Comparison of ENCODE assay signal across 23 cellular contexts in the genomic region with DNA sequence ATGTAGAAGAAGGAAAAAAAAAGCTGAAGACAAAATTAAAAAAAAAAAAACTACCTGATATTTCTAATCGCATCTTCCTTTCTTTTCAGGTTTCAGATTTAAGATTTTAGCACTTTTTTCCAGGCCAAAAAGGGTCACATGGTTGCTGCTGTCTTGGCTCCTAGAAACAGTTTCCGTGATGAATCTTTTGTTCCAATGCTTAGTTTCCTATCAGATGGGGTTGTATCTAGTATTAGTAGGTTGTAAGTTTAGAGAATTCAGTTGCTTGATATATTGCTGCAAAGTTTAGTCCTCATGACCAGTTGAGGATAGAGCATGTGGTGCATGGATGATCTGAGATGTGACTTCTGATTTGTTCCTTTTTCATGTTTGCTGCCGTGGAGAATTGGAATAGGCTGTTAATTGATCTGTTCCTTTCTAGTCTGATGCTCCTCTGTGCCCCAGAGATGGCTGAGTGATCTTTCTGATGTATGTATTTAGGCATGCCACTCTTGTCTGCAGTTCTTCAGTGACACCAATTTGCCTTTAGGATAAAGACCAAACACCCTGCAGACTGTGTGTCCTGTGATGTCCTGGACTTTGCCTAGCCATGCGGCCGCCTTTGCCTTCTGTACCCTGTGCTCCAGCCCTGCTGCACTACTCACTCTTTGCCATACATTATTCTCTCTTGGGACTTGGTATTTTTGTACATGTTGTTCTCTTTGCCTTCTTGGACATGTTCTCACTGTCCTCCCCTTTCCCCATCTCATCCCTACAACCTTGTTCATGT.
DNase-seq lines count a peak whose midpoint lies in the region; ATAC-seq and TF ChIP-seq lines count a peak whose summit lies in the region.
"Had no signal": no experiment of that assay in that cellular context is flagged by ENCODE, and none has a peak within 500 bp of the region (broad histone marks: within the 10 kb centered on the region; RNA-seq: fewer than 3 reads in every experiment).

No MANE protein-coding gene starts in this region.

- no peak overlapping the region for H3K4me3 Mint-ChIP-seq in stimulated activated naive CD8-positive, alpha-beta T cell treated with anti-CD3 and anti-CD28 coated beads, Interleukin-15, amount 100 ng/mL, for 72 hours
- H3K4me3 Mint-ChIP-seq in neural crest cell, result no peak overlapping the region
- no peak overlapping the region for H3K4me3 Mint-ChIP-seq in CD4-positive, alpha-beta T cell
- no peak overlapping the region for H3K4me3 Mint-ChIP-seq in stimulated activated effector memory CD8-positive, alpha-beta T cell treated with anti-CD3 and anti-CD28 coated beads, Interleukin-12 subunit alpha, Interleukin-12 subunit beta, amount 100 ng/mL, for 72 hours
- H3K4me3 Mint-ChIP-seq: CD8-positive, alpha-beta T cell; HFFc6 had no signal

- no peaks in the 10 kb centered on the region for H3K9me3 ChIP-seq in CD4-positive, alpha-beta T cell (ENCODE audit: control insufficient read depth, low read length)

- no peaks in the 10 kb centered on the region for H3K27me3 ChIP-seq in CD4-positive, alpha-beta T cell (ENCODE audit: control insufficient read depth, insufficient read depth, low read length)
- H3K27me3 ChIP-seq: BLaER1 treated with 17β-estradiol and CSF1 and Interleukin-3, amounts not matched to agents 10 nM and 100 nM had no signal

- H3K27ac ChIP-seq in CD4-positive, alpha-beta T cell (ENCODE audit: low read depth, low read length), result no peak overlapping the region
- H3K27ac ChIP-seq: BLaER1 treated with 17β-estradiol and CSF1 and Interleukin-3, amounts not matched to agents 10 nM and 100 nM had no signal

- CTCF ChIA-PET in CD4-positive, alpha-beta T cell (lab: Charles Lee), result no interaction called here

- TF ChIP-seq CTCF in neural crest cell (conservative IDR thresholded peaks at IDR 0.05), result no peak
- no peak for TF ChIP-seq CTCF in CD4-positive, alpha-beta T cell (IDR thresholded peaks at IDR 0.05)

- intact Hi-C loops in CD4-positive, alpha-beta T cell (cut with DNase I, micrococcal nuclease), result no loop called here

- peaks cover 3% of the 10 kb centered on the region for H3K36me3 Mint-ChIP-seq in neural crest cell (ENCODE audit: low read depth)
- H3K36me3 Mint-ChIP-seq in CD4-positive, alpha-beta T cell (ENCODE audit: low read depth), result no peaks in the 10 kb centered on the region
- H3K36me3 Mint-ChIP-seq in stimulated activated effector memory CD8-positive, alpha-beta T cell treated with anti-CD3 and anti-CD28 coated beads, Interleukin-12 subunit alpha, Interleukin-12 subunit beta, amount 100 ng/mL, for 72 hours, result no peaks in the 10 kb centered on the region
- H3K36me3 Mint-ChIP-seq: CD8-positive, alpha-beta T cell had no signal

- H3K9me3 Mint-ChIP-seq in stimulated activated naive CD8-positive, alpha-beta T cell treated with anti-CD3 and anti-CD28 coated beads, Interleukin-15, amount 100 ng/mL, for 72 hours, result no peaks in the 10 kb centered on the region
- no peaks in the 10 kb centered on the region for H3K9me3 Mint-ChIP-seq in neural crest cell
- no peaks in the 10 kb centered on the region for H3K9me3 Mint-ChIP-seq in CD4-positive, alpha-beta T cell
- H3K9me3 Mint-ChIP-seq in stimulated activated effector memory CD8-positive, alpha-beta T cell treated with anti-CD3 and anti-CD28 coated beads, Interleukin-12 subunit alpha, Interleukin-12 subunit beta, amount 100 ng/mL, for 72 hours, result no peaks in the 10 kb centered on the region
- H3K9me3 Mint-ChIP-seq: CD8-positive, alpha-beta T cell; HFFc6 had no signal

- H3K4me1 Mint-ChIP-seq in stimulated activated naive CD8-positive, alpha-beta T cell treated with anti-CD3 and anti-CD28 coated beads, Interleukin-15, amount 100 ng/mL, for 72 hours, result peaks cover 40% of the 10 kb centered on the region
- peaks cover 10% of the 10 kb centered on the region for H3K4me1 Mint-ChIP-seq in neural crest cell
- H3K4me1 Mint-ChIP-seq in CD4-positive, alpha-beta T cell (ENCODE audit: low read depth), result peaks cover 6% of the 10 kb centered on the region
- no peaks in the 10 kb centered on the region for H3K4me1 Mint-ChIP-seq in stimulated activated effector memory CD8-positive, alpha-beta T cell treated with anti-CD3 and anti-CD28 coated beads, Interleukin-12 subunit alpha, Interleukin-12 subunit beta, amount 100 ng/mL, for 72 hours

- peak overlapping the region in 1 of 2 donors; percentile 44 for H3K27ac Mint-ChIP-seq in stimulated activated naive CD8-positive, alpha-beta T cell treated with anti-CD3 and anti-CD28 coated beads, Interleukin-15, amount 100 ng/mL, for 72 hours
- H3K27ac Mint-ChIP-seq in neural crest cell (ENCODE audit: unreplicated experiment), result peak overlapping the region; percentile 36
- H3K27ac Mint-ChIP-seq in CD4-positive, alpha-beta T cell, result no peak overlapping the region
- no peak overlapping the region for H3K27ac Mint-ChIP-seq in stimulated activated effector memory CD8-positive, alpha-beta T cell treated with anti-CD3 and anti-CD28 coated beads, Interleukin-12 subunit alpha, Interleukin-12 subunit beta, amount 100 ng/mL, for 72 hours
- H3K27ac Mint-ChIP-seq: CD8-positive, alpha-beta T cell; HFFc6 had no signal

- POLR2A ChIA-PET in CD4-positive, alpha-beta T cell (lab: Charles Lee), result no interaction called here

- ATAC-seq in stimulated activated naive CD8-positive, alpha-beta T cell treated with anti-CD3 and anti-CD28 coated beads, Interleukin-15, Interleukin-2, amounts not matched to agents 100 U/mL and 50 U/mL, for 24 hours, result peak; percentile 59
- ATAC-seq in stimulated activated naive CD8-positive, alpha-beta T cell treated with anti-CD3 and anti-CD28 coated beads, Interleukin-15, amount 100 ng/mL, for 72 hours, result no peak
- ATAC-seq in CD4-positive, alpha-beta T cell (ENCODE audit: poor library complexity), result no peak
- ATAC-seq in stimulated activated effector memory CD8-positive, alpha-beta T cell treated with anti-CD3 and anti-CD28 coated beads, Interleukin-12 subunit alpha, Interleukin-12 subunit beta, amount 100 ng/mL, for 72 hours, result no peak
- ATAC-seq: CD8-positive, alpha-beta T cell; K562 had no signal

- DNase-seq in stimulated activated naive CD8-positive, alpha-beta T cell treated with anti-CD3 and anti-CD28 coated beads, Interleukin-15, Interleukin-2, amounts not matched to agents 100 U/mL and 50 U/mL, for 24 hours, result no peak
- no peak for DNase-seq in stimulated activated naive CD8-positive, alpha-beta T cell treated with anti-CD3 and anti-CD28 coated beads, Interleukin-15, amount 100 ng/mL, for 72 hours
- DNase-seq in dermis microvascular lymphatic vessel endothelial cell (ENCODE audit: low read depth in 2 of 2), result peak; percentile 9 to 12
- DNase-seq in neural crest cell (ENCODE audit: low read depth, low spot score), result no peak
- DNase-seq in CD4-positive, alpha-beta T cell, result no peak
- DNase-seq in stimulated activated effector memory CD8-positive, alpha-beta T cell treated with anti-CD3 and anti-CD28 coated beads, Interleukin-12 subunit alpha, Interleukin-12 subunit beta, amount 100 ng/mL, for 72 hours (ENCODE audit: low spot score in 2 of 2), result no peak
- DNase-seq in MV-4-11 (lab: John Stamatoyannopoulos, UW), result no peak
- no peak for DNase-seq in SHP77 (lab: John Stamatoyannopoulos, UW)
- DNase-seq: 8988T; CD8-positive, alpha-beta T cell; DND-41; H7; HFFc6; MM.1S; NCI-H1092; NCI-H1436 treated with DMSO at 0.1 percent for 48 hours; NCI-H2029; NCI-H345; NCI-H524; NCI-H774; NK-92 treated with Interleukin-12 subunit alpha and Interleukin-12 subunit beta, amount 100 ng/mL, for 24 hours had no signal

- H3K27me3 Mint-ChIP-seq in stimulated activated naive CD8-positive, alpha-beta T cell treated with anti-CD3 and anti-CD28 coated beads, Interleukin-15, amount 100 ng/mL, for 72 hours, result no peaks in the 10 kb centered on the region
- no peaks in the 10 kb centered on the region for H3K27me3 Mint-ChIP-seq in neural crest cell (ENCODE audit: low read depth)
- H3K27me3 Mint-ChIP-seq in CD4-positive, alpha-beta T cell, result no peaks in the 10 kb centered on the region

Comparison
In these comparisons a context has a peak if more than half of its experiments do, and no peak if none do; other contexts are left out.
1. DNase-seq: peak in dermis microvascular lymphatic vessel endothelial cell (2 of 2); none in stimulated activated naive CD8-positive, alpha-beta T cell treated with anti-CD3 and anti-CD28 coated beads, Interleukin-15, Interleukin-2, amounts not matched to agents 100 U/mL and 50 U/mL, for 24 hours (single experiment), stimulated activated naive CD8-positive, alpha-beta T cell treated with anti-CD3 and anti-CD28 coated beads, Interleukin-15, amount 100 ng/mL, for 72 hours (0 of 2), neural crest cell (single experiment), CD4-positive, alpha-beta T cell (0 of 10), stimulated activated effector memory CD8-positive, alpha-beta T cell treated with anti-CD3 and anti-CD28 coated beads, Interleukin-12 subunit alpha, Interleukin-12 subunit beta, amount 100 ng/mL, for 72 hours (0 of 2), MV-4-11 (single experiment) and SHP77 (0 of 2).